8 cellular contexts compared by ENCODE assay signal in genomic region chr3:61560452-61561373, GRCh38. TPM values are rescaled to one million over a fixed set of nuclear protein-coding genes. Genes with fewer than 3 reads are reported as not detected.
A peak's percentile ranks its signal among the peaks of the same experiment; 100 is the strongest.
DNase-seq lines count a peak whose midpoint lies in the region; ATAC-seq and TF ChIP-seq lines count a peak whose summit lies in the region.

No MANE protein-coding gene starts in this region.

- WGBS in transverse colon (ENCODE audit: low coverage in 1 of 2), 2 donors, result 0 to 1% methylated on average over 13 to 63 of the region's 66 CpGs

- peak overlapping the region; percentile 95 for H3K4me3 ChIP-seq in epithelial cell of proximal tubule (ENCODE audit: low read depth, low read length)
- peak overlapping the region; percentile 58 to 97 (median 86) for H3K4me3 ChIP-seq in transverse colon

- TF ChIP-seq EP300 in transverse colon (IDR thresholded peaks at IDR 0.05; ENCODE audit: low read depth), result no peak

- peak overlapping the region; percentile 85 for H3K4me3 Mint-ChIP-seq in T-helper 2 cell treated with Interferon-gamma antibody and Interleukin-4, amounts not matched to agents 5 μg/mL and 100 μg/mL, for 36 hours

- H3K27me3 Mint-ChIP-seq in T-helper 2 cell treated with Interferon-gamma antibody and Interleukin-4, amounts not matched to agents 5 μg/mL and 100 μg/mL, for 36 hours (ENCODE audit: low read depth), result peaks cover 72% of the 10 kb centered on the region

- H3K9me3 ChIP-seq in transverse colon, result peaks cover 0 to 3% of the 10 kb centered on the region in 2 donors

- peak overlapping the region; percentile 95 to 98 (median 96) for H3K27ac ChIP-seq in transverse colon

- ATAC-seq in GM21576 (IDR thresholded peaks at IDR 0.05; ENCODE audit: unreplicated experiment), result peak; percentile 63

- peaks cover 0 to 22% (median 10%) of the 10 kb centered on the region in 4 donors for H3K4me1 ChIP-seq in transverse colon

- H3K4me1 Mint-ChIP-seq in T-helper 2 cell treated with Interferon-gamma antibody and Interleukin-4, amounts not matched to agents 5 μg/mL and 100 μg/mL, for 36 hours (ENCODE audit: low read depth), result peaks cover 12% of the 10 kb centered on the region

- intact Hi-C loops in transverse colon (cut with DNase I; ENCODE audit: low total_unique reads), result loop anchor here (5.0 to 10.0 kb wide), 2 partner anchors 247 to 364 kb away; no protein-coding TSS in a partner anchor

- H3K36me3 Mint-ChIP-seq in T-helper 2 cell treated with Interferon-gamma antibody and Interleukin-4, amounts not matched to agents 5 μg/mL and 100 μg/mL, for 36 hours (ENCODE audit: low read depth), result peaks cover 1% of the 10 kb centered on the region

- peak; percentile 13 for TF ChIP-seq CTCF in epithelial cell of proximal tubule (conservative IDR thresholded peaks at IDR 0.05; ENCODE audit: low read depth, low read length)
- TF ChIP-seq CTCF in transverse colon (IDR thresholded peaks at IDR 0.05), result peak; percentile 18 to 59 (median 23)

- H3K36me3 ChIP-seq in transverse colon, result no peaks in the 10 kb centered on the region

- TF ChIP-seq POLR2A in transverse colon (IDR thresholded peaks at IDR 0.05), result peak; percentile 56

- H3K27ac Mint-ChIP-seq in T-helper 2 cell treated with Interferon-gamma antibody and Interleukin-4, amounts not matched to agents 5 μg/mL and 100 μg/mL, for 36 hours, result no peak overlapping the region

- H3K9me3 Mint-ChIP-seq in T-helper 2 cell treated with Interferon-gamma antibody and Interleukin-4, amounts not matched to agents 5 μg/mL and 100 μg/mL, for 36 hours, result no peaks in the 10 kb centered on the region

- peak; percentile 68 for DNase-seq in G401 (ENCODE audit: low spot score)
- DNase-seq in MV-4-11 (lab: John Stamatoyannopoulos, UW), result peak; percentile 79
- DNase-seq in T-helper 2 cell treated with Interferon-gamma antibody and Interleukin-4, amounts not matched to agents 5 μg/mL and 100 μg/mL, for 36 hours (ENCODE audit: low spot score), result peak; percentile 60
- DNase-seq in epithelial cell of proximal tubule (ENCODE audit: low read depth), result peak; percentile 48
- DNase-seq in midbrain (lab: John Stamatoyannopoulos, UW), result peak; percentile 51
- DNase-seq in transverse colon, result peak; percentile 78
- DNase-seq in central memory CD4-positive, alpha-beta T cell, result no peak

- peaks cover 17% of the 10 kb centered on the region for H3K27me3 ChIP-seq in transverse colon

- in situ Hi-C loops in G401 (cut with HindIII; ENCODE audit: low sequenced_read_pairs), result no loop called here
- in situ Hi-C loops in transverse colon (cut with MboI; ENCODE audit: low pct_ligation_motif_present in 1 of 4, low pct_unique_long_range_greater_than_20kb in 1 of 4, low sequenced_read_pairs in 3 of 4), result loop anchor here (10.0 to 25.0 kb wide), 6 partner anchors 98 to 627 kb away; no protein-coding TSS in a partner anchor

RNA-seq across cellular contexts. Expression of gene PTPRG, which starts 0.7 kb away (rescaled TPM):
- total RNA-seq in G401 (2014; rRNA removed; shearing (Covaris generic)), result 1.1 and 1.4 TPM in 2 replicates
- total RNA-seq in epithelial cell of proximal tubule, result 13.5 and 16.9 TPM in 2 replicates
- 10 to 100 TPM; 29.2 to 83.4 (median 41.6) TPM for total RNA-seq in transverse colon
